In genomic region chr10:89738551-89739209, GRCh38 we compare ENCODE assay signal across 10 cellular contexts. TPM values are rescaled to one million over a fixed set of nuclear protein-coding genes. Genes with fewer than 3 reads are reported as not detected.
DNase-seq lines count a peak whose midpoint lies in the region; ATAC-seq and TF ChIP-seq lines count a peak whose summit lies in the region.
"Had no signal": no experiment of that assay in that cellular context is flagged by ENCODE, and none has a peak within 500 bp of the region (broad histone marks: within the 10 kb centered on the region; RNA-seq: fewer than 3 reads in every experiment).

No MANE protein-coding gene starts in this region.

- H3K27ac Mint-ChIP-seq in effector memory CD8-positive, alpha-beta T cell = peak overlapping the region; percentile 2 to 20
- H3K27ac Mint-ChIP-seq: brain had no signal

- no peak overlapping the region for H3K4me3 Mint-ChIP-seq in effector memory CD8-positive, alpha-beta T cell
- H3K4me3 Mint-ChIP-seq: brain had no signal

- no peaks in the 10 kb centered on the region for H3K27me3 ChIP-seq in colonic mucosa

- H3K36me3 Mint-ChIP-seq in effector memory CD8-positive, alpha-beta T cell (ENCODE audit: insufficient read depth) = peaks cover 7% of the 10 kb centered on the region

- ATAC-seq in GM18520 (IDR thresholded peaks at IDR 0.05; ENCODE audit: unreplicated experiment) (peak; percentile 87), GM21576 (IDR thresholded peaks at IDR 0.05; ENCODE audit: unreplicated experiment) (peak; percentile 96), HG03469 (IDR thresholded peaks at IDR 0.05; ENCODE audit: unreplicated experiment) (peak; percentile 92)
- ATAC-seq in effector memory CD8-positive, alpha-beta T cell (replicated peaks) = peak; percentile 32
- ATAC-seq: left cardiac atrium had no signal

- peaks cover 0 to 2% of the 10 kb centered on the region in 2 donors for H3K4me1 Mint-ChIP-seq in effector memory CD8-positive, alpha-beta T cell (ENCODE audit: low read depth in 2 of 2)
- H3K4me1 Mint-ChIP-seq: brain had no signal

- no peak for TF ChIP-seq CTCF in colonic mucosa (IDR thresholded peaks at IDR 0.05)

- no peak overlapping the region for H3K9ac ChIP-seq in colonic mucosa (ENCODE audit: low read depth in 2 of 2, low read length in 2 of 2)

- intact Hi-C loops in colonic mucosa (cut with DNase I) = no loop called here

- H3K27me3 Mint-ChIP-seq in effector memory CD8-positive, alpha-beta T cell = no peaks in the 10 kb centered on the region
- H3K27me3 Mint-ChIP-seq: brain had no signal

- no peaks in the 10 kb centered on the region for H3K4me1 ChIP-seq in colonic mucosa

- H3K36me3 ChIP-seq in colonic mucosa = no peaks in the 10 kb centered on the region

- no peak for DNase-seq in effector memory CD8-positive, alpha-beta T cell
- no peak for DNase-seq in UCSD-AML1 (lab: John Stamatoyannopoulos, UW; ENCODE audit: unreplicated experiment)
- DNase-seq in NCI-H1417 (lab: John Stamatoyannopoulos, UW) = no peak
- DNase-seq in colonic mucosa = no peak
- no peak for DNase-seq in SHP77 (lab: John Stamatoyannopoulos, UW)
- DNase-seq: left cardiac atrium had no signal

- H3K9me3 Mint-ChIP-seq in effector memory CD8-positive, alpha-beta T cell = no peaks in the 10 kb centered on the region
- H3K9me3 Mint-ChIP-seq: brain had no signal

- no peak overlapping the region for H3K27ac ChIP-seq in colonic mucosa

- no peaks in the 10 kb centered on the region for H3K9me3 ChIP-seq in colonic mucosa

- H3K4me3 ChIP-seq in colonic mucosa = no peak overlapping the region

RNA-seq across cellular contexts. Expression of gene KIF20B, which starts 37.3 kb away (rescaled TPM):
- 10 to 100 TPM; 13.6 to 32.0 TPM for total RNA-seq in colonic mucosa

Comparison
In these comparisons a context has a peak if more than half of its experiments do, and no peak if none do; other contexts are left out.
1. ATAC-seq: peak in every context shown above with its lines; median percentile 96 in GM21576; 92 in HG03469; 87 in GM18520; 32 in effector memory CD8-positive, alpha-beta T cell.